Comparison of ENCODE assay signal across 19 cellular contexts in the genomic region with DNA sequence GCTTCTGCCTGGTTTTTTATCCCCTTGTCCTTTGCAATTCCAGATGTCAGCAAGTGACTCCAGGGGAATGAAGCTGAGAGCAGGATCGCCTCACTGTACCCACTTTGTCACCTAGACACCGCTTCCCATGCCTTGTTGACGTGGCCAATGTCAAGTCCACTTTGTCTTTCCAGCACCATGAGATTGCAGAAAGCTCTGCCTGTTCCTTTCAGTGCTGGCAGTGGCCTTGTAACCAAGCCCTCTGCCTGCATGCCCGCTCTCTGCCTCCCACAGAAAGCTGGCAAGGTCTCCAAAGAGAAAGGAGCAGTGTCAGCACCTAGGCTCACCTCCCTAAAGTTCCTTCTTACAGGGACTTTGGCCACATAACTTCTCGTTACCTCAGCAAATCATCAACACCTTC.
A peak's percentile ranks its signal among the peaks of the same experiment; 100 is the strongest.
DNase-seq lines count a peak whose midpoint lies in the region; ATAC-seq and TF ChIP-seq lines count a peak whose summit lies in the region.
"Had no signal": no experiment of that assay in that cellular context is flagged by ENCODE, and none has a peak within 500 bp of the region (broad histone marks: within the 10 kb centered on the region; RNA-seq: fewer than 3 reads in every experiment).

No MANE protein-coding gene starts in this region.

- intact Hi-C loops in Right ventricle myocardium superior (cut with DNase I), result no loop called here
- intact Hi-C loops in cardiac septum (cut with DNase I), result no loop called here

- DNase-seq in Right ventricle myocardium superior (no peak), cardiac septum (ENCODE audit: low spot score) (no peak), GM23338 (ENCODE audit: low spot score) (no peak), SK-MEL-5 (ENCODE audit: low read depth, low spot score) (peak; percentile 14), smooth muscle cell (lab: John Stamatoyannopoulos, UW; ENCODE audit: unreplicated experiment) (no peak), COLO668 (lab: John Stamatoyannopoulos, UW; ENCODE audit: unreplicated experiment) (no peak)
- DNase-seq: 8988T; AML-193; Calu3; CD8-positive, alpha-beta memory T cell; DMS 273 treated with DMSO at 0.1 percent for 48 hours; DMS79; EL; GOT3; HCEC 1CT; HFFc6 had no signal

- no peak overlapping the region for H3K4me2 ChIP-seq in GM23338
- H3K4me2 ChIP-seq in smooth muscle cell, result no peak overlapping the region
- H3K4me2 ChIP-seq: BLaER1 had no signal

- no peaks in the 10 kb centered on the region for H3K27me3 Mint-ChIP-seq in GM23338 (ENCODE audit: insufficient read depth, low read depth, poor library complexity)
- H3K27me3 Mint-ChIP-seq: CD8-positive, alpha-beta memory T cell had no signal

- in situ Hi-C loops in SK-MEL-5 (cut with HindIII; ENCODE audit: low pct_unique_long_range_greater_than_20kb, low sequenced_read_pairs), result no loop called here

- H3F3A ChIP-seq in GM23338 (replicated peaks; ENCODE audit: low read depth), result no peaks in the 10 kb centered on the region
- no peaks in the 10 kb centered on the region for H3F3A ChIP-seq in smooth muscle cell (ENCODE audit: low read depth)

- 0 out of 2 replicates have a peak, but pooled peaks cover 3% of the 10 kb centered on the region for H3K9me2 ChIP-seq in GM23338 (ENCODE audit: insufficient read depth)

- H2AFZ ChIP-seq in GM23338 (peak overlapping the region; percentile 63; the same call in 1 of the 2 replicates), smooth muscle cell (ENCODE audit: low read depth) (peak overlapping the region; percentile 47)

- ATAC-seq in Right ventricle myocardium superior (ENCODE audit: poor library complexity) (peak; percentile 69), GM23338 (no peak), HG02884 (IDR thresholded peaks at IDR 0.05; ENCODE audit: unreplicated experiment) (no peak)
- ATAC-seq: HepG2 had no signal

- H3K27me3 ChIP-seq in GM23338 (ENCODE audit: insufficient read depth), result no peaks in the 10 kb centered on the region
- no peaks in the 10 kb centered on the region for H3K27me3 ChIP-seq in smooth muscle cell (ENCODE audit: low read depth)
- H3K27me3 ChIP-seq: BLaER1 had no signal

- H3K4me3 Mint-ChIP-seq in GM23338, result no peak overlapping the region
- H3K4me3 Mint-ChIP-seq: CD8-positive, alpha-beta memory T cell; HFFc6 had no signal

- H3K9me3 ChIP-seq in smooth muscle cell (replicated peaks; ENCODE audit: low read depth), result no peaks in the 10 kb centered on the region
- H3K9me3 ChIP-seq: BLaER1 had no signal

- WGBS in smooth muscle cell (ENCODE audit: low lambda C conversion rate), result 93% methylated on average over 5 of the region's 5 CpGs

- H3K79me2 ChIP-seq in GM23338 (replicated peaks; ENCODE audit: insufficient read depth) (no peaks in the 10 kb centered on the region), smooth muscle cell (ENCODE audit: low read depth) (no peaks in the 10 kb centered on the region)

- no peaks in the 10 kb centered on the region for H3K36me3 Mint-ChIP-seq in GM23338 (ENCODE audit: low read depth)
- H3K36me3 Mint-ChIP-seq: CD8-positive, alpha-beta memory T cell had no signal

- H4K20me1 ChIP-seq in GM23338 (replicated peaks; ENCODE audit: insufficient read depth) (no peaks in the 10 kb centered on the region), smooth muscle cell (ENCODE audit: low read depth) (no peaks in the 10 kb centered on the region)
- H4K20me1 ChIP-seq: BLaER1 had no signal

- no peak overlapping the region for H3K9ac ChIP-seq in smooth muscle cell (ENCODE audit: low read depth)
- H3K9ac ChIP-seq: BLaER1 had no signal

- H3K36me3 ChIP-seq in GM23338 (ENCODE audit: insufficient read depth) (no peaks in the 10 kb centered on the region), smooth muscle cell (ENCODE audit: low read depth) (no peaks in the 10 kb centered on the region)
- H3K36me3 ChIP-seq: BLaER1 had no signal

- no peak overlapping the region for H3K27ac ChIP-seq in GM23338 (ENCODE audit: low read depth)
- H3K27ac ChIP-seq in smooth muscle cell (ENCODE audit: low read depth), result no peak overlapping the region
- H3K27ac ChIP-seq: BLaER1 had no signal

- no peaks in the 10 kb centered on the region for H3K4me1 Mint-ChIP-seq in GM23338
- H3K4me1 Mint-ChIP-seq: CD8-positive, alpha-beta memory T cell had no signal

- H3K9me3 Mint-ChIP-seq in GM23338, result no peaks in the 10 kb centered on the region
- H3K9me3 Mint-ChIP-seq: HFFc6 had no signal

- H3K4me3 ChIP-seq in GM23338, result no peak overlapping the region
- H3K4me3 ChIP-seq in smooth muscle cell, result no peak overlapping the region
- H3K4me3 ChIP-seq: BLaER1 had no signal

- no peak overlapping the region for H3K27ac Mint-ChIP-seq in GM23338
- H3K27ac Mint-ChIP-seq: CD8-positive, alpha-beta memory T cell; HFFc6 had no signal

- TF ChIP-seq CTCF in GM23338 (conservative IDR thresholded peaks at IDR 0.05; ENCODE audit: low read depth in 2 of 2) (no peak), smooth muscle cell (IDR thresholded peaks at IDR 0.05; ENCODE audit: borderline replicate concordance, insufficient read depth, poor library complexity, severe bottlenecking) (no peak)

- H3K4me1 ChIP-seq in GM23338 (ENCODE audit: insufficient read depth) (no peaks in the 10 kb centered on the region), smooth muscle cell (ENCODE audit: low read depth) (peaks cover 3% of the 10 kb centered on the region)

TF ChIP-seq in GM23338, 12 proteins besides CTCF, POLR2A, EP300 and RAD21 (continues in another document):
- TF ChIP-seq STAT1 (IDR thresholded peaks at IDR 0.05; ENCODE audit: unreplicated experiment) (no peak), NANOG (IDR thresholded peaks at IDR 0.05; ENCODE audit: borderline replicate concordance) (no peak), POLR2AphosphoS5 (IDR thresholded peaks at IDR 0.05; ENCODE audit: low read depth) (no peak), EZH2phosphoT487 (IDR thresholded peaks at IDR 0.05; ENCODE audit: unreplicated experiment) (no peak), JUNB (IDR thresholded peaks at IDR 0.05; ENCODE audit: unreplicated experiment) (no peak)
- TF ChIP-seq, protein P1, sequence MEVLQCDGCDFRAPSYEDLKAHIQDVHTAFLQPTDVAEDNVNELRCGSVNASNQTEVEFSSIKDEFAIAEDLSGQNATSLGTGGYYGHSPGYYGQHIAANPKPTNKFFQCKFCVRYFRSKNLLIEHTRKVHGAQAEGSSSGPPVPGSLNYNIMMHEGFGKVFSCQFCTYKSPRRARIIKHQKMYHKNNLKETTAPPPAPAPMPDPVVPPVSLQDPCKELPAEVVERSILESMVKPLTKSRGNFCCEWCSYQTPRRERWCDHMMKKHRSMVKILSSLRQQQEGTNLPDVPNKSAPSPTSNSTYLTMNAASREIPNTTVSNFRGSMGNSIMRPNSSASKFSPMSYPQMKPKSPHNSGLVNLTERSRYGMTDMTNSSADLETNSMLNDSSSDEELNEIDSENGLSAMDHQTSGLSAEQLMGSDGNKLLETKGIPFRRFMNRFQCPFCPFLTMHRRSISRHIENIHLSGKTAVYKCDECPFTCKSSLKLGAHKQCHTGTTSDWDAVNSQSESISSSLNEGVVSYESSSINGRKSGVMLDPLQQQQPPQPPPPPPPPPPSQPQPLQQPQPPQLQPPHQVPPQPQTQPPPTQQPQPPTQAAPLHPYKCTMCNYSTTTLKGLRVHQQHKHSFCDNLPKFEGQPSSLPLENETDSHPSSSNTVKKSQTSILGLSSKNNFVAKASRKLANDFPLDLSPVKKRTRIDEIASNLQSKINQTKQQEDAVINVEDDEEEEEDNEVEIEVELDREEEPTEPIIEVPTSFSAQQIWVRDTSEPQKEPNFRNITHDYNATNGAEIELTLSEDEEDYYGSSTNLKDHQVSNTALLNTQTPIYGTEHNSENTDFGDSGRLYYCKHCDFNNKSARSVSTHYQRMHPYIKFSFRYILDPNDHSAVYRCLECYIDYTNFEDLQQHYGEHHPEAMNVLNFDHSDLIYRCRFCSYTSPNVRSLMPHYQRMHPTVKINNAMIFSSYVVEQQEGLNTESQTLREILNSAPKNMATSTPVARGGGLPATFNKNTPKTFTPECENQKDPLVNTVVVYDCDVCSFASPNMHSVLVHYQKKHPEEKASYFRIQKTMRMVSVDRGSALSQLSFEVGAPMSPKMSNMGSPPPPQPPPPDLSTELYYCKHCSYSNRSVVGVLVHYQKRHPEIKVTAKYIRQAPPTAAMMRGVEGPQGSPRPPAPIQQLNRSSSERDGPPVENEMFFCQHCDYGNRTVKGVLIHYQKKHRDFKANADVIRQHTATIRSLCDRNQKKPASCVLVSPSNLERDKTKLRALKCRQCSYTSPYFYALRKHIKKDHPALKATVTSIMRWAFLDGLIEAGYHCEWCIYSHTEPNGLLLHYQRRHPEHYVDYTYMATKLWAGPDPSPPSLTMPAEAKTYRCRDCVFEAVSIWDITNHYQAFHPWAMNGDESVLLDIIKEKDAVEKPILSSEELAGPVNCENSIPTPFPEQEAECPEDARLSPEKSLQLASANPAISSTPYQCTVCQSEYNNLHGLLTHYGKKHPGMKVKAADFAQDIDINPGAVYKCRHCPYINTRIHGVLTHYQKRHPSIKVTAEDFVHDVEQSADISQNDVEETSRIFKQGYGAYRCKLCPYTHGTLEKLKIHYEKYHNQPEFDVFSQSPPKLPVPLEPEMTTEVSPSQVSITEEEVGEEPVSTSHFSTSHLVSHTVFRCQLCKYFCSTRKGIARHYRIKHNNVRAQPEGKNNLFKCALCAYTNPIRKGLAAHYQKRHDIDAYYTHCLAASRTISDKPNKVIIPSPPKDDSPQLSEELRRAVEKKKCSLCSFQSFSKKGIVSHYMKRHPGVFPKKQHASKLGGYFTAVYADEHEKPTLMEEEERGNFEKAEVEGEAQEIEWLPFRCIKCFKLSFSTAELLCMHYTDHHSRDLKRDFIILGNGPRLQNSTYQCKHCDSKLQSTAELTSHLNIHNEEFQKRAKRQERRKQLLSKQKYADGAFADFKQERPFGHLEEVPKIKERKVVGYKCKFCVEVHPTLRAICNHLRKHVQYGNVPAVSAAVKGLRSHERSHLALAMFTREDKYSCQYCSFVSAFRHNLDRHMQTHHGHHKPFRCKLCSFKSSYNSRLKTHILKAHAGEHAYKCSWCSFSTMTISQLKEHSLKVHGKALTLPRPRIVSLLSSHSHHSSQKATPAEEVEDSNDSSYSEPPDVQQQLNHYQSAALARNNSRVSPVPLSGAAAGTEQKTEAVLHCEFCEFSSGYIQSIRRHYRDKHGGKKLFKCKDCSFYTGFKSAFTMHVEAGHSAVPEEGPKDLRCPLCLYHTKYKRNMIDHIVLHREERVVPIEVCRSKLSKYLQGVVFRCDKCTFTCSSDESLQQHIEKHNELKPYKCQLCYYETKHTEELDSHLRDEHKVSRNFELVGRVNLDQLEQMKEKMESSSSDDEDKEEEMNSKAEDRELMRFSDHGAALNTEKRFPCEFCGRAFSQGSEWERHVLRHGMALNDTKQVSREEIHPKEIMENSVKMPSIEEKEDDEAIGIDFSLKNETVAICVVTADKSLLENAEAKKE (CRISPR knock-in tag; IDR thresholded peaks at IDR 0.05), result no peak
